ENCODE assay signal across 8 cellular contexts in genomic region chr9:34124923-34125322, GRCh38. TPM values are rescaled to one million over a fixed set of nuclear protein-coding genes. Genes with fewer than 3 reads are reported as not detected.
DNase-seq lines count a peak whose midpoint lies in the region; ATAC-seq and TF ChIP-seq lines count a peak whose summit lies in the region.

No MANE protein-coding gene starts in this region.

- no peak overlapping the region for H2AK9ac ChIP-seq in IMR-90 (replicated peaks; ENCODE audit: low read depth, low read length, poor library complexity)

- H3K18ac ChIP-seq in IMR-90 (ENCODE audit: low read depth, low read length): no peak overlapping the region

- H2BK120ac ChIP-seq in IMR-90 (ENCODE audit: low read depth, low read length): no peak overlapping the region

- no peak overlapping the region for H2AK5ac ChIP-seq in IMR-90 (ENCODE audit: low read depth, low read length)

- 100% methylated on average over 1 of the region's 6 CpGs; no CpG with 5 or more reads in 1 of the 2 experiments for WGBS in IMR-90 (ENCODE audit: extremely low coverage in 2 of 2, insufficient read length in 1 of 2), 2 experiments

- H3K9ac ChIP-seq in IMR-90 (ENCODE audit: low read depth, low read length) (peak overlapping the region; percentile 90; the same call in 1 of the 2 replicates), muscle layer of colon (ENCODE audit: low read length) (peak overlapping the region; percentile 94)

- BruUV-seq in IMR-90 (replicated peaks; lab: Mats Ljungman, UMichigan): no TSS peak

- intact Hi-C loops in IMR-90 (cut with micrococcal nuclease): loop anchor here (1.0 to 10.0 kb wide), 2 partner anchors 128 to 200 kb away; partner anchors contain the start of genes KIF24 and NUDT2

- peaks cover 14% of the 10 kb centered on the region for H3K9me1 ChIP-seq in IMR-90 (ENCODE audit: insufficient read depth, low read length)

- no peak overlapping the region for H3K14ac ChIP-seq in IMR-90 (replicated peaks; ENCODE audit: low read depth, low read length)

- TF ChIP-seq POLR2A in IMR-90 (IDR thresholded peaks at IDR 0.05; ENCODE audit: low read depth, low read length): no peak

- dilution Hi-C loops in IMR-90 (cut with HindIII; ENCODE audit: low sequenced_read_pairs, unreplicated experiment): no loop called here

- peaks cover 4% of the 10 kb centered on the region; the same call in 1 of the 2 replicates for H3K36me3 ChIP-seq in BJ (ENCODE audit: control insufficient read depth, insufficient read depth, low read length)
- peaks cover 4% of the 10 kb centered on the region for H3K36me3 ChIP-seq in IMR-90 (ENCODE audit: control insufficient read depth, insufficient read depth, low read length)
- H3K36me3 ChIP-seq in muscle layer of colon (ENCODE audit: insufficient read depth, low read length): peaks cover 23% of the 10 kb centered on the region

- H4K20me1 ChIP-seq in IMR-90 (ENCODE audit: insufficient read depth, low read length): peaks cover 11% of the 10 kb centered on the region

- H3K4me1 ChIP-seq in IMR-90 (ENCODE audit: control insufficient read depth, insufficient read depth, low read length) (peaks cover 8% of the 10 kb centered on the region), muscle layer of colon (ENCODE audit: insufficient read depth, low read length) (peaks cover 37% of the 10 kb centered on the region)

- no peaks in the 10 kb centered on the region for H3K27me3 ChIP-seq in BJ (ENCODE audit: control insufficient read depth, insufficient read depth, low read length)
- no peaks in the 10 kb centered on the region for H3K27me3 ChIP-seq in IMR-90 (ENCODE audit: control insufficient read depth, insufficient read depth, low read length)
- H3K27me3 ChIP-seq in muscle layer of colon (ENCODE audit: control insufficient read depth in 1 of 2, insufficient read depth in 2 of 2, low read length in 2 of 2): no peaks in the 10 kb centered on the region

- H4K5ac ChIP-seq in IMR-90 (ENCODE audit: low read depth, low read length): no peak overlapping the region

- H3K4ac ChIP-seq in IMR-90 (ENCODE audit: low read depth, low read length): no peak overlapping the region

- no peak overlapping the region for H4K91ac ChIP-seq in IMR-90 (ENCODE audit: insufficient read depth, low read depth, low read length)

- H3K4me2 ChIP-seq in IMR-90 (ENCODE audit: low read depth, low read length): peak overlapping the region; percentile 95

- POLR2A ChIA-PET in BJ (lab: Charles Lee) (no interaction called here), IMR-90 (lab: Charles Lee; ENCODE audit: unreplicated experiment) (no interaction called here)

- H3K27ac ChIP-seq in IMR-90 (ENCODE audit: insufficient read depth, low read length) (no peak overlapping the region), muscle layer of colon (ENCODE audit: low read depth, low read length) (no peak overlapping the region)

- in situ Hi-C loops in IMR-90 (cut with MboI; ENCODE audit: low sequenced_read_pairs): loop anchor here (5.0 kb wide), 1 partner anchor 127 kb away; no protein-coding TSS in a partner anchor
- in situ Hi-C loops in T47D (cut with HindIII; ENCODE audit: low pct_unique_long_range_greater_than_20kb, low sequenced_read_pairs): no loop called here

- H3K9me3 ChIP-seq in IMR-90 (ENCODE audit: control insufficient read depth, insufficient read depth, low read length) (no peaks in the 10 kb centered on the region), muscle layer of colon (ENCODE audit: low read length) (no peaks in the 10 kb centered on the region)

- H3K23ac ChIP-seq in IMR-90 (ENCODE audit: low read depth, low read length): peak overlapping the region; percentile 94; the same call in 1 of the 2 replicates

- TF ChIP-seq RAD21 in IMR-90 (IDR thresholded peaks at IDR 0.05; ENCODE audit: low read length): no peak

- H3K4me3 ChIP-seq in BJ (ENCODE audit: low read depth, low read length) (peak overlapping the region; percentile 63), IMR-90 (ENCODE audit: insufficient read depth, low read depth, low read length) (peak overlapping the region; percentile 64; the same call in 1 of the 2 replicates), muscle layer of colon (ENCODE audit: low read depth in 1 of 2, low read length in 2 of 2) (peak overlapping the region; percentile 1 to 97)

- no peak for DNase-seq in BJ (ENCODE audit: low read depth)
- DNase-seq in IMR-90: no peak
- DNase-seq in T47D (ENCODE audit: low read depth in 1 of 2, low spot score in 1 of 2): peak; percentile 26 to 45
- no peak for DNase-seq in midbrain (lab: John Stamatoyannopoulos, UW)
- no peak for DNase-seq in stimulated activated CD8-positive, alpha-beta memory T cell treated with anti-CD3 and anti-CD28 coated beads, Interleukin-4, amount 100 ng/mL, for 48 hours

- no peak overlapping the region for H2BK15ac ChIP-seq in IMR-90 (ENCODE audit: low read depth, low read length)

- H3K79me1 ChIP-seq in IMR-90 (ENCODE audit: low read depth in 1 of 2, low read length in 2 of 2): peaks cover 22 to 55% of the 10 kb centered on the region in 2 experiments

- no peak overlapping the region for H2BK20ac ChIP-seq in IMR-90 (ENCODE audit: low read depth, low read length)

- no peak overlapping the region for H2AFZ ChIP-seq in IMR-90 (replicated peaks; ENCODE audit: low read length, poor library complexity)

- no peak overlapping the region for H2BK5ac ChIP-seq in IMR-90 (ENCODE audit: low read depth, low read length, poor library complexity, severe bottlenecking)

- ATAC-seq in IMR-90 (ENCODE audit: low read depth): no peak
- ATAC-seq in HG03025 (IDR thresholded peaks at IDR 0.05; ENCODE audit: low FRiP score, unreplicated experiment): no peak
- ATAC-seq in HG02763 (IDR thresholded peaks at IDR 0.05; ENCODE audit: unreplicated experiment): no peak

- CTCF ChIA-PET in BJ (lab: Yijun Ruan, JAX): interaction anchor here (1.2 to 3.5 kb wide), 2 partner anchors 128 kb away, joined by 4 to 15 read pairs; no protein-coding TSS in a partner anchor
- CTCF ChIA-PET in IMR-90 (lab: Yijun Ruan, JAX): interaction anchor here (1.3 kb wide), 1 partner anchor 129 kb away, joined by 3 read pairs; no protein-coding TSS in a partner anchor

- no peak overlapping the region for H4K8ac ChIP-seq in IMR-90 (ENCODE audit: low read depth in 2 of 2, low read length in 2 of 2)

- TF ChIP-seq CTCF in BJ (IDR thresholded peaks at IDR 0.05; ENCODE audit: insufficient read depth, low read depth, low read length): no peak
- no peak for TF ChIP-seq CTCF in IMR-90 (conservative IDR thresholded peaks at IDR 0.05; ENCODE audit: low read depth, low read length)

- H3K56ac ChIP-seq in IMR-90 (ENCODE audit: extremely low read depth, insufficient read depth, low read length): no peak overlapping the region

TF ChIP-seq in IMR-90, 13 proteins besides CTCF, POLR2A, EP300 and RAD21:
- TF ChIP-seq SMC3 (IDR thresholded peaks at IDR 0.05; ENCODE audit: low read depth, low read length) (no peak), CHD1 (IDR thresholded peaks at IDR 0.05; ENCODE audit: low read depth, low read length) (no peak), FOS (IDR thresholded peaks at IDR 0.05; ENCODE audit: low read depth, low read length) (no peak), MAFK (IDR thresholded peaks at IDR 0.05; ENCODE audit: low read depth, low read length) (no peak), MXI1 (IDR thresholded peaks at IDR 0.05; ENCODE audit: borderline replicate concordance, low read depth, low read length) (no peak), CEBPB (IDR thresholded peaks at IDR 0.05; ENCODE audit: low read depth, low read length) (no peak), USF2 (IDR thresholded peaks at IDR 0.05; ENCODE audit: low read depth, low read length) (no peak)

RNA-seq across cellular contexts. Expression of gene DCAF12, which starts 1.6 kb away (rescaled TPM):
- polyA plus RNA-seq in BJ (2011; rRNA removed): 29.4 and 37.0 TPM in 2 replicates
- polyA minus RNA-seq in BJ (2011; rRNA and poly(A)+ RNA removed): 22.6 and 30.4 TPM in 2 replicates
- 6.9 and 7.2 TPM in 2 replicates for total RNA-seq in IMR-90 (2012; rRNA removed)
- 12.6 and 17.1 TPM in 2 replicates for polyA plus RNA-seq in IMR-90 (2012; rRNA removed)
- 6.1 and 6.5 TPM in 2 replicates for polyA plus RNA-seq in IMR-90 (2012; cell fraction: cytosol; rRNA removed)
- 5.0 and 11.8 TPM in 2 replicates for polyA plus RNA-seq in IMR-90 (2012; cell fraction: nucleus; rRNA removed; ENCODE audit: low replicate concordance)

RNA-seq across cellular contexts. Expression of gene UBAP1, which starts 53.9 kb away (rescaled TPM):
- polyA plus RNA-seq in BJ (2011; rRNA removed) (65.5 and 67.7 TPM in 2 replicates), IMR-90 (2012; rRNA removed) (35.4 and 37.0 TPM in 2 replicates)
- 31.8 and 54.0 TPM in 2 replicates for polyA minus RNA-seq in BJ (2011; rRNA and poly(A)+ RNA removed)
- total RNA-seq in IMR-90 (2012; rRNA removed): 28.3 and 30.6 TPM in 2 replicates
- polyA plus RNA-seq in IMR-90 (2012; cell fraction: cytosol; rRNA removed): 16.1 and 17.7 TPM in 2 replicates
- 12.0 and 26.9 TPM in 2 replicates for polyA plus RNA-seq in IMR-90 (2012; cell fraction: nucleus; rRNA removed; ENCODE audit: low replicate concordance)

Comparison
In these comparisons a context has a peak if more than half of its experiments do, and no peak if none do; other contexts are left out.
1. DNase-seq: peak in T47D (2 of 2); none in BJ (single experiment), IMR-90 (single experiment), midbrain (single experiment) and stimulated activated CD8-positive, alpha-beta memory T cell treated with anti-CD3 and anti-CD28 coated beads, Interleukin-4, amount 100 ng/mL, for 48 hours (single experiment).
2. Peak in every context shown above with its lines, with median percentiles within 50 percentile points of each other: H3K4me3 ChIP-seq.